In genomic region chr19:46068345-46069258, GRCh38 we compare ENCODE assay signal across 1 cellular context.
A peak's percentile ranks its signal among the peaks of the same experiment; 100 is the strongest.
TF ChIP-seq lines count a peak whose summit lies in the region.

No MANE protein-coding gene starts in this region.

TF ChIP-seq in HepG2, 621 proteins besides CTCF, POLR2A, EP300 and RAD21 (continued from another document):
- TF ChIP-seq SOX5 (CRISPR knock-in tag; IDR thresholded peaks at IDR 0.05; ENCODE audit: borderline replicate concordance): peak; percentile 51; the same call in 1 of the 2 replicates
- TF ChIP-seq HNF4G (IDR thresholded peaks at IDR 0.05; ENCODE audit: borderline replicate concordance, low read depth, low read length): peak; percentile 36; the same call in 1 of the 2 replicates
- no peak for TF ChIP-seq HNF4G (CRISPR knock-in tag; IDR thresholded peaks at IDR 0.05; ENCODE audit: borderline replicate concordance, low read depth)
- no peak for TF ChIP-seq DPF2 (CRISPR knock-in tag; IDR thresholded peaks at IDR 0.05; ENCODE audit: borderline replicate concordance, low read depth)
- TF ChIP-seq SRF (IDR thresholded peaks at IDR 0.05; ENCODE audit: low read depth, low read length): 0 out of 2 replicates have a peak, but pooled peaks have one; percentile 51
- peak; percentile 71; the same call in 1 of the 2 replicates for TF ChIP-seq NFE2L2 (IDR thresholded peaks at IDR 0.05; ENCODE audit: low read length)
- TF ChIP-seq TBL1XR1 (IDR thresholded peaks at IDR 0.05; ENCODE audit: borderline replicate concordance, low read length, partially characterized antibody): no peak
- 0 out of 2 replicates have a peak, but pooled peaks have one; percentile 11 for TF ChIP-seq RXRB (CRISPR knock-in tag; IDR thresholded peaks at IDR 0.05; ENCODE audit: borderline replicate concordance)
- no peak for TF ChIP-seq ZSCAN21 (CRISPR knock-in tag; IDR thresholded peaks at IDR 0.05; ENCODE audit: borderline replicate concordance)
- peak; percentile 10; the same call in 1 of the 2 replicates for TF ChIP-seq EHMT2 (IDR thresholded peaks at IDR 0.05; ENCODE audit: borderline replicate concordance, low read depth, low read length)
- no peak for TF ChIP-seq ZBTB21 (CRISPR knock-in tag; IDR thresholded peaks at IDR 0.05)
- TF ChIP-seq ONECUT2 (CRISPR knock-in tag; IDR thresholded peaks at IDR 0.05): no peak
- TF ChIP-seq NFIC (IDR thresholded peaks at IDR 0.05; ENCODE audit: low read length): peak; percentile 60; the same call in 1 of the 2 replicates
- TF ChIP-seq HNF4A (CRISPR knock-in tag; IDR thresholded peaks at IDR 0.05): peak; percentile 12; the same call in 1 of the 2 replicates
- TF ChIP-seq JUNB (CRISPR knock-in tag; IDR thresholded peaks at IDR 0.05; ENCODE audit: borderline replicate concordance): peak; percentile 25; the same call in 1 of the 2 replicates
- TF ChIP-seq MAFF (IDR thresholded peaks at IDR 0.05; ENCODE audit: low read depth, low read length): 0 out of 2 replicates have a peak, but pooled peaks have one; percentile 1
- TF ChIP-seq NCOA2 (CRISPR knock-in tag; IDR thresholded peaks at IDR 0.05): peak; percentile 64; the same call in 1 of the 2 replicates
- peak; percentile 31; the same call in 1 of the 2 replicates for TF ChIP-seq FOSL1 (CRISPR knock-in tag; IDR thresholded peaks at IDR 0.05; ENCODE audit: borderline replicate concordance)
- peak; percentile 73 for TF ChIP-seq POLR2G (IDR thresholded peaks at IDR 0.05; ENCODE audit: low read depth, low read length)
- peak; percentile 78; the same call in 1 of the 2 replicates for TF ChIP-seq CREM (IDR thresholded peaks at IDR 0.05)
- TF ChIP-seq CREM (CRISPR knock-in tag; IDR thresholded peaks at IDR 0.05): no peak
- 0 out of 2 replicates have a peak, but pooled peaks have one; percentile 47 for TF ChIP-seq CHD4 (IDR thresholded peaks at IDR 0.05; ENCODE audit: borderline replicate concordance, low read length)
- TF ChIP-seq ZNF691 (CRISPR knock-in tag; IDR thresholded peaks at IDR 0.05; ENCODE audit: borderline replicate concordance, low read depth): no peak
- no peak for TF ChIP-seq MLX (CRISPR knock-in tag; IDR thresholded peaks at IDR 0.05)
- peak; percentile 75 for TF ChIP-seq NFE2 (CRISPR knock-in tag; IDR thresholded peaks at IDR 0.05)
- TF ChIP-seq ATF3 (CRISPR knock-in tag; IDR thresholded peaks at IDR 0.05): peak; percentile 47; the same call in 1 of the 2 replicates
- no peak for TF ChIP-seq HNRNPK (IDR thresholded peaks at IDR 0.05; ENCODE audit: low read depth, low read length, poor library complexity, severe bottlenecking)
- peak; percentile 89 for TF ChIP-seq TCF7 (IDR thresholded peaks at IDR 0.05; ENCODE audit: low read depth)
- TF ChIP-seq ZUFSP (CRISPR knock-in tag; IDR thresholded peaks at IDR 0.05; ENCODE audit: borderline replicate concordance): no peak
